In the genomic region with DNA sequence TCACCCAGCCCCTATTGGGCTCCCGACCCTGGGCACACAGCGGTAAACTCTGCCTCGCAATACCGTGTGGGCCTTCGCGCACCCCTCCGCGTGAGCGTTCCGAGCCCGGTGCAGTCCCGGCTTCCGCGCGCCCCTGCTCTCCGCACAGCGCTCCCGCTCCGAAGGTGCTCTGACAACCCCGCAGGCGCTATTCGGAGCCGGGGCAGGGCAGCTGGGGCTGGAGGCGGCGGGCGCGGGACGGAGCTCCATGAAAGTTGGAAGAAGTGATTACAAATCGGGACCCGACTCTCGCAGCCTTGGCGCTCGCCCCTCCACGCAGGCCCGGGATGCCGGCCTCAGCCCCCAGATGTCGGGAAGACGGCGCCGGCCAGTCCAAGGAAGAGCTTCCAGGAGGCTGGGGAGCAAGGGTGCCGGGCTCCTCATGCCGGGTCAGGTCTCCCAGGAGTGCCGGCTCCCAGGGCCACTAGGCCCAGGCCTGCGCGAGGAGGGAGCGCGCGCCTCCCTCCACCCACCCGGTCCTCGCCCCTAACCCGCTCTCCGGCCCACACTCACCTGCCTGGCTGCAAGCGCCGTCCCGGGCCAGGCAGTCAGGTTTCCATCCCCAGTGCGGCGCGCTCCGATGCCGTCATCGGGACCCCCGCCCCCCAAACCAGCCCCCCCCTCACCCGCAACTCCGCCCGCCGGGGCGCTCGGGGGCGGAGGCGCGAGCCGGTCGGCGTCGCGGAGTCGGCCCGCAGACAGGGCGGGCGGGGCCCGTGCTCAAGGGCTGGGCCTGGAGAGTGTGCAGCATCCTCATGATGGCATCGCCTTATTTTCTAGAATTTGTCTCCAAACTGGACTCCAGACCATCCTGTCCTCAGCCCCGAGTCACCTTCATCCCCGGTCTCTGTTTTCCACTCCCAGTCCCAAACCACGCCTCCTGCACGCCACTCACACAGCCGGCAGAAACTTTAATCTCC, we compare ENCODE assay signal across 1 cellular context.
TF ChIP-seq lines count a peak whose summit lies in the region.

A gene with protein sequence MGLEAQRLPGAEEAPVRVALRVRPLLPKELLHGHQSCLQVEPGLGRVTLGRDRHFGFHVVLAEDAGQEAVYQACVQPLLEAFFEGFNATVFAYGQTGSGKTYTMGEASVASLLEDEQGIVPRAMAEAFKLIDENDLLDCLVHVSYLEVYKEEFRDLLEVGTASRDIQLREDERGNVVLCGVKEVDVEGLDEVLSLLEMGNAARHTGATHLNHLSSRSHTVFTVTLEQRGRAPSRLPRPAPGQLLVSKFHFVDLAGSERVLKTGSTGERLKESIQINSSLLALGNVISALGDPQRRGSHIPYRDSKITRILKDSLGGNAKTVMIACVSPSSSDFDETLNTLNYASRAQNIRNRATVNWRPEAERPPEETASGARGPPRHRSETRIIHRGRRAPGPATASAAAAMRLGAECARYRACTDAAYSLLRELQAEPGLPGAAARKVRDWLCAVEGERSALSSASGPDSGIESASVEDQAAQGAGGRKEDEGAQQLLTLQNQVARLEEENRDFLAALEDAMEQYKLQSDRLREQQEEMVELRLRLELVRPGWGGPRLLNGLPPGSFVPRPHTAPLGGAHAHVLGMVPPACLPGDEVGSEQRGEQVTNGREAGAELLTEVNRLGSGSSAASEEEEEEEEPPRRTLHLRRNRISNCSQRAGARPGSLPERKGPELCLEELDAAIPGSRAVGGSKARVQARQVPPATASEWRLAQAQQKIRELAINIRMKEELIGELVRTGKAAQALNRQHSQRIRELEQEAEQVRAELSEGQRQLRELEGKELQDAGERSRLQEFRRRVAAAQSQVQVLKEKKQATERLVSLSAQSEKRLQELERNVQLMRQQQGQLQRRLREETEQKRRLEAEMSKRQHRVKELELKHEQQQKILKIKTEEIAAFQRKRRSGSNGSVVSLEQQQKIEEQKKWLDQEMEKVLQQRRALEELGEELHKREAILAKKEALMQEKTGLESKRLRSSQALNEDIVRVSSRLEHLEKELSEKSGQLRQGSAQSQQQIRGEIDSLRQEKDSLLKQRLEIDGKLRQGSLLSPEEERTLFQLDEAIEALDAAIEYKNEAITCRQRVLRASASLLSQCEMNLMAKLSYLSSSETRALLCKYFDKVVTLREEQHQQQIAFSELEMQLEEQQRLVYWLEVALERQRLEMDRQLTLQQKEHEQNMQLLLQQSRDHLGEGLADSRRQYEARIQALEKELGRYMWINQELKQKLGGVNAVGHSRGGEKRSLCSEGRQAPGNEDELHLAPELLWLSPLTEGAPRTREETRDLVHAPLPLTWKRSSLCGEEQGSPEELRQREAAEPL (N-terminal part only) (minus strand): TSS at position 621 of the 959 bp plus-strand sequence. CDS start 2,537 bp downstream, outside the sequence.

TF ChIP-seq in endothelial cell of umbilical vein, 7 proteins besides CTCF, POLR2A, EP300 and RAD21:
- TF ChIP-seq, protein P1, sequence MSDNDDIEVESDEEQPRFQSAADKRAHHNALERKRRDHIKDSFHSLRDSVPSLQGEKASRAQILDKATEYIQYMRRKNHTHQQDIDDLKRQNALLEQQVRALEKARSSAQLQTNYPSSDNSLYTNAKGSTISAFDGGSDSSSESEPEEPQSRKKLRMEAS (IDR thresholded peaks at IDR 0.05; ENCODE audit: insufficient read depth, insufficient read length) = no peak
- peak; percentile 35 for TF ChIP-seq POLR2AphosphoS5 (IDR thresholded peaks at IDR 0.05; ENCODE audit: insufficient read depth, low read depth, low read length)
